Comparison of ENCODE assay signal across 14 cellular contexts in the genomic region with DNA sequence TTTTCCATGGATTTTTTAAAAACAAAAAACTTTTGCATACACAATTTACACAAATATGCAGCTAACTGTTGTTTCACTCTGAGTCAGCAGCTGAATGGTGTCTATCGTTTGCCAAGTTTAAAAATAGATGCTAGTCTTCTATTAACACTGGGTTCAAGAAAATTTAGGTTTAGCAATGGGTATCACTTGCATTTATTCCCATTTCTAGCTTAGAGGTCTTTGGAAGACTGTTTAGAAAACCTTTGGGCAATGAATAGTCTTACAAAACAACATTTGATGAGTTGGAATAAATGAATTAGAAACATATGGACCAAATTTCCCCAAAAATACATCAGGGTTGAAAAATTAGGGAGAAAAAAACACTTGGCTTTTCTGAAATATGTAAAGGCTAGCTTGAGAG.
"Had no signal": no experiment of that assay in that cellular context is flagged by ENCODE, and none has a peak within 500 bp of the region (broad histone marks: within the 10 kb centered on the region; RNA-seq: fewer than 3 reads in every experiment).

No MANE protein-coding gene starts in this region.

- ATAC-seq: psoas muscle; right lobe of liver; stimulated activated naive CD8-positive, alpha-beta T cell treated with anti-CD3 and anti-CD28 coated beads, Interleukin-15, amount 100 ng/mL, for 72 hours had no signal

- H3K27me3 ChIP-seq: right lobe of liver had no signal

- H3K4me1 ChIP-seq: right lobe of liver had no signal

- H3K36me3 ChIP-seq: right lobe of liver, thoracic aorta had no signal

- H3K9me3 ChIP-seq: psoas muscle, right lobe of liver, thoracic aorta had no signal

- DNase-seq: activated CD4-positive, alpha-beta T cell treated with anti-CD3 and anti-CD28 coated beads, Interleukin-2, amount 10 ng/mL, durations not matched to agents 7 days and 5 days; activated CD8-positive, alpha-beta memory T cell treated with anti-CD3 and anti-CD28 coated beads for 24 hours; activated naive CD4-positive, alpha-beta T cell; activated naive CD8-positive, alpha-beta T cell treated with anti-CD3 and anti-CD28 coated beads, Interleukin-2, amount 10 ng/mL, durations not matched to agents 7 days and 5 days; activated T-cell treated with anti-CD3 and anti-CD28 coated beads for 4 hours; aorta; endodermal cell; head of caudate nucleus; immature natural killer cell; psoas muscle; right lobe of liver; stimulated activated naive CD8-positive, alpha-beta T cell treated with anti-CD3 and anti-CD28 coated beads, Interleukin-15, amount 100 ng/mL, for 72 hours; T-helper 9 cell had no signal

- H3K27ac ChIP-seq: psoas muscle, right lobe of liver, thoracic aorta had no signal

- H3K4me3 ChIP-seq: psoas muscle, right lobe of liver, thoracic aorta had no signal
